ENCODE assay signal across 21 cellular contexts in genomic region chr4:150794706-150795105, GRCh38.
A peak's percentile ranks its signal among the peaks of the same experiment; 100 is the strongest.
DNase-seq lines count a peak whose midpoint lies in the region; TF ChIP-seq lines count a peak whose summit lies in the region.
"Had no signal": no experiment of that assay in that cellular context is flagged by ENCODE, and none has a peak within 500 bp of the region (broad histone marks: within the 10 kb centered on the region; RNA-seq: fewer than 3 reads in every experiment).

No MANE protein-coding gene starts in this region.

- H3K9me3 ChIP-seq in SK-N-SH, result no peaks in the 10 kb centered on the region
- H3K9me3 ChIP-seq in Karpas-422 (ENCODE audit: low read length), result no peaks in the 10 kb centered on the region
- H3K9me3 ChIP-seq in SJCRH30 (replicated peaks), result no peaks in the 10 kb centered on the region
- H3K9me3 ChIP-seq: BE2C had no signal

- H3K27me3 ChIP-seq in SK-N-SH (ENCODE audit: insufficient read depth), result no peaks in the 10 kb centered on the region
- H3K27me3 ChIP-seq in Karpas-422 (ENCODE audit: low read length), result no peaks in the 10 kb centered on the region
- H3K27me3 ChIP-seq in SJCRH30, result no peaks in the 10 kb centered on the region
- H3K27me3 ChIP-seq: BE2C had no signal

- DNase-seq in SK-N-SH (no peak), astrocyte of the hippocampus (ENCODE audit: low read depth, low spot score) (peak; percentile 22), fibroblast of pulmonary artery (ENCODE audit: low read depth) (peak; percentile 29), activated gamma-delta T cell treated with Interleukin-2 at 50 U/mL for 16 hours (no peak), Karpas-422 (no peak), NOMO-1 treated with DMSO at 0.1 percent for 48 hours (lab: John Stamatoyannopoulos, UW; ENCODE audit: unreplicated experiment) (no peak), SJCRH30 (no peak)
- DNase-seq: ACHN; BE2C; C1 segment of cervical spinal cord; CD4-positive, CD25-positive, alpha-beta regulatory T cell; CD8-positive, alpha-beta memory T cell; COR-L47; DMS 273 treated with DMSO at 0.1 percent for 48 hours; DMS53; DND-41; EL; GOT3; H7; HFFc6 had no signal

- H3K79me2 ChIP-seq in SK-N-SH (ENCODE audit: insufficient read depth) (no peaks in the 10 kb centered on the region), Karpas-422 (ENCODE audit: low read length) (peaks cover 12% of the 10 kb centered on the region; the same call in 1 of the 2 replicates)

- no peak overlapping the region for H2AFZ ChIP-seq in SK-N-SH (ENCODE audit: low read depth)
- no peak overlapping the region for H2AFZ ChIP-seq in Karpas-422 (ENCODE audit: low read length)

- TF ChIP-seq CTCF in SK-N-SH (IDR thresholded peaks at IDR 0.05), result no peak
- TF ChIP-seq CTCF in fibroblast of pulmonary artery (IDR thresholded peaks at IDR 0.05; ENCODE audit: low read length, missing control alignments), result no peak

- POLR2A ChIA-PET in SK-N-SH (lab: Yijun Ruan, JAX), result no interaction called here

- H3K4me1 ChIP-seq in SK-N-SH (ENCODE audit: control insufficient read depth in 1 of 2, insufficient read depth in 2 of 2, low read depth in 1 of 2, low read length in 1 of 2), result peaks cover 0 to 5% of the 10 kb centered on the region in 2 experiments; a peak in 2 of 4 replicates
- H3K4me1 ChIP-seq in Karpas-422 (ENCODE audit: low read length), result peaks cover 10% of the 10 kb centered on the region
- H3K4me1 ChIP-seq in SJCRH30, result no peaks in the 10 kb centered on the region

- no peaks in the 10 kb centered on the region for H3K36me3 ChIP-seq in SK-N-SH (replicated peaks in 1 of 2; ENCODE audit: control insufficient read depth in 1 of 2, insufficient read depth in 2 of 2, low read length in 1 of 2)
- H3K36me3 ChIP-seq in Karpas-422 (ENCODE audit: insufficient read depth, low read length), result peaks cover 4% of the 10 kb centered on the region; the same call in 1 of the 2 replicates
- H3K36me3 ChIP-seq in SJCRH30, result no peaks in the 10 kb centered on the region
- H3K36me3 ChIP-seq: BE2C had no signal

- CTCF ChIA-PET in SK-N-SH (lab: Yijun Ruan, JAX), result interaction anchor here (1.4 to 2.2 kb wide), 2 partner anchors 15 to 552 kb away, joined by 4 to 9 read pairs; no protein-coding TSS in a partner anchor

- H3K9me2 ChIP-seq in SK-N-SH (no peaks in the 10 kb centered on the region; the same call in 1 of the 2 replicates), Karpas-422 (replicated peaks; ENCODE audit: insufficient read depth, low read length) (peaks cover 4% of the 10 kb centered on the region; the same call in 1 of the 2 replicates)

- H3K9ac ChIP-seq in SK-N-SH (no peak overlapping the region), Karpas-422 (ENCODE audit: low read length) (no peak overlapping the region)

- no peak for TF ChIP-seq RAD21 in SK-N-SH (IDR thresholded peaks at IDR 0.05; ENCODE audit: low read length)

- H3K4me3 ChIP-seq in SK-N-SH (ENCODE audit: low read depth in 2 of 2, low read length in 1 of 2), result no peak overlapping the region
- no peak overlapping the region for H3K4me3 ChIP-seq in fibroblast of pulmonary artery (replicated peaks; ENCODE audit: low read depth, low read length)
- H3K4me3 ChIP-seq in Karpas-422 (ENCODE audit: low read length), result no peak overlapping the region
- no peak overlapping the region for H3K4me3 ChIP-seq in SJCRH30
- H3K4me3 ChIP-seq: GM12878 had no signal

- H3K4me2 ChIP-seq in SK-N-SH (no peak overlapping the region), Karpas-422 (ENCODE audit: low read depth, low read length, poor library complexity, severe bottlenecking) (no peak overlapping the region)

- TF ChIP-seq EP300 in SK-N-SH (IDR thresholded peaks at IDR 0.05; ENCODE audit: borderline replicate concordance in 1 of 2, low read depth in 1 of 2, low read length in 1 of 2), result peak in 1 of 2 experiments; percentile 25; a peak in 1 of 4 replicates

- 26% methylated on average over 2 of the region's 2 CpGs for WGBS in SK-N-SH (ENCODE audit: low lambda C conversion rate)

- H4K20me1 ChIP-seq in SK-N-SH (ENCODE audit: insufficient read depth) (no peaks in the 10 kb centered on the region), Karpas-422 (ENCODE audit: insufficient read depth, low read depth, low read length) (no peaks in the 10 kb centered on the region)

- no peak overlapping the region for H3K27ac ChIP-seq in SK-N-SH (ENCODE audit: low read depth in 2 of 2, low read length in 1 of 2)
- no peak overlapping the region for H3K27ac ChIP-seq in Karpas-422 (ENCODE audit: low read length)
- H3K27ac ChIP-seq in SJCRH30, result no peak overlapping the region

- H3F3A ChIP-seq in SK-N-SH (replicated peaks; ENCODE audit: insufficient read depth), result no peaks in the 10 kb centered on the region

TF ChIP-seq in SK-N-SH, 30 proteins besides CTCF, POLR2A, EP300 and RAD21:
- TF ChIP-seq TCF12 (IDR thresholded peaks at IDR 0.05), result peak; percentile 44; the same call in 1 of the 2 replicates
- TF ChIP-seq, protein P1, sequence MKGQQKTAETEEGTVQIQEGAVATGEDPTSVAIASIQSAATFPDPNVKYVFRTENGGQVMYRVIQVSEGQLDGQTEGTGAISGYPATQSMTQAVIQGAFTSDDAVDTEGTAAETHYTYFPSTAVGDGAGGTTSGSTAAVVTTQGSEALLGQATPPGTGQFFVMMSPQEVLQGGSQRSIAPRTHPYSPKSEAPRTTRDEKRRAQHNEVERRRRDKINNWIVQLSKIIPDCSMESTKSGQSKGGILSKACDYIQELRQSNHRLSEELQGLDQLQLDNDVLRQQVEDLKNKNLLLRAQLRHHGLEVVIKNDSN (IDR thresholded peaks at IDR 0.05; ENCODE audit: borderline replicate concordance, low read depth), result no peak
- no peak for TF ChIP-seq RCOR1 (IDR thresholded peaks at IDR 0.05; ENCODE audit: low read length)
- TF ChIP-seq FOSL2 (IDR thresholded peaks at IDR 0.05; ENCODE audit: borderline replicate concordance, low read depth), result peak; percentile 23; the same call in 1 of the 2 replicates
- peak; percentile 51 for TF ChIP-seq JUND (IDR thresholded peaks at IDR 0.05)
- TF ChIP-seq, protein P2, sequence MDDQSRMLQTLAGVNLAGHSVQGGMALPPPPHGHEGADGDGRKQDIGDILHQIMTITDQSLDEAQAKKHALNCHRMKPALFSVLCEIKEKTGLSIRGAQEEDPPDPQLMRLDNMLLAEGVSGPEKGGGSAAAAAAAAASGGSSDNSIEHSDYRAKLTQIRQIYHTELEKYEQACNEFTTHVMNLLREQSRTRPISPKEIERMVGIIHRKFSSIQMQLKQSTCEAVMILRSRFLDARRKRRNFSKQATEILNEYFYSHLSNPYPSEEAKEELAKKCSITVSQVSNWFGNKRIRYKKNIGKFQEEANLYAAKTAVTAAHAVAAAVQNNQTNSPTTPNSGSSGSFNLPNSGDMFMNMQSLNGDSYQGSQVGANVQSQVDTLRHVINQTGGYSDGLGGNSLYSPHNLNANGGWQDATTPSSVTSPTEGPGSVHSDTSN (IDR thresholded peaks at IDR 0.05), result peak; percentile 83
- TF ChIP-seq TEAD4 (IDR thresholded peaks at IDR 0.05; ENCODE audit: borderline replicate concordance, insufficient read depth), result peak; percentile 43; the same call in 1 of the 2 replicates

Comparison
In these comparisons a context has a peak if more than half of its experiments do, and no peak if none do; other contexts are left out.
1. DNase-seq: peak in astrocyte of the hippocampus (single experiment) and fibroblast of pulmonary artery (single experiment); none in SK-N-SH (single experiment), activated gamma-delta T cell treated with Interleukin-2 at 50 U/mL for 16 hours (single experiment), Karpas-422 (single experiment), NOMO-1 treated with DMSO at 0.1 percent for 48 hours (single experiment) and SJCRH30 (0 of 2).